Comparison of ENCODE assay signal across 22 cellular contexts in the genomic region with DNA sequence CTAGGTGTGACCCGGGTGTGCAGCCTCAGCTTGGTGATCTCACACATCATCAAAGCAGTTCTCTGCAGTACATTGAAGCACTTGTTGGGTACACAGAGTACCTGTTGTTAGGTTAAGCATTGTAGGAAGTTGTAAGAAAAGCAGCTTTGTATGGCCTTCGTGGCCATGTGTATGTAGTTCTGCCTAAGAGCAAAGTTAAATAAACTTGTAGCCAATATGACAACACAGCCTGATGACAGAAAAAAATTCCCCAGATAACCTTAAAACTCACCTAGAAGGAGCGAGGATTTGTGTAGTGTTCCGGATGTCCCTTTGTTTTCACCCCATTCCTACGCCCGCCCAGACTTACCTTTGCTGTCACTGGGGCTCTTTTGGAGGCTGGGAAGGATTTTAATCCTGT.
"Had no signal": no experiment of that assay in that cellular context is flagged by ENCODE, and none has a peak within 500 bp of the region (broad histone marks: within the 10 kb centered on the region; RNA-seq: fewer than 3 reads in every experiment).

No MANE protein-coding gene starts in this region.

- H3K27me3 Mint-ChIP-seq: stimulated activated naive CD8-positive, alpha-beta T cell treated with anti-CD3 and anti-CD28 coated beads, Interleukin-15, Interleukin-2, amounts not matched to agents 100 ng/mL and 50 ng/mL, for 24 hours had no signal

- H3K36me3 ChIP-seq: neutrophil, pancreas, right lobe of liver, thyroid gland, vagina had no signal

- H3K4me3 Mint-ChIP-seq: effector memory CD8-positive, alpha-beta T cell; natural killer cell treated with Interleukin-12 subunit alpha and Interleukin-12 subunit beta and Interleukin-15 and Interleukin-18, amount 100 ng/mL, for 72 hours; neural crest cell; stimulated activated naive B cell treated with anti-CD40 and anti-IgM and Interleukin-4, amounts not matched to agents 10 μg/mL and 1 μg/mL and 100 μg/mL, for 72 hours; stimulated activated naive CD8-positive, alpha-beta T cell treated with anti-CD3 and anti-CD28 coated beads, Interleukin-15, Interleukin-2, amounts not matched to agents 100 ng/mL and 50 ng/mL, for 24 hours had no signal

- H3K27ac Mint-ChIP-seq: natural killer cell treated with Interleukin-12 subunit alpha and Interleukin-12 subunit beta and Interleukin-15 and Interleukin-18, amount 100 ng/mL, for 72 hours; stimulated activated naive B cell treated with anti-CD40 and anti-IgM and Interleukin-4, amounts not matched to agents 10 μg/mL and 1 μg/mL and 100 μg/mL, for 72 hours; stimulated activated naive CD8-positive, alpha-beta T cell treated with anti-CD3 and anti-CD28 coated beads, Interleukin-15, Interleukin-2, amounts not matched to agents 100 ng/mL and 50 ng/mL, for 24 hours had no signal

- DNase-seq: cortex of kidney; effector memory CD8-positive, alpha-beta T cell; head of caudate nucleus; mesendoderm; midbrain; pancreas; right lobe of liver; small intestine; stimulated activated CD4-positive, alpha-beta T cell treated with anti-CD3 and anti-CD28 coated beads, Interleukin-15, amount 100 ng/mL, for 24 hours; stimulated activated CD4-positive, alpha-beta T cell treated with anti-CD3 and anti-CD28 coated beads, Interleukin-2, amount 100 ng/mL, for 48 hours; stimulated activated naive B cell treated with anti-CD40 and anti-IgM and Interleukin-4, amounts not matched to agents 10 μg/mL and 1 μg/mL and 100 μg/mL, for 72 hours; thyroid gland; trophoblast cell had no signal

- H3K4me1 ChIP-seq: pancreas, right lobe of liver, vagina had no signal

- ATAC-seq: effector memory CD8-positive, alpha-beta T cell; left lobe of liver; natural killer cell treated with Interleukin-12 subunit alpha and Interleukin-12 subunit beta and Interleukin-15 and Interleukin-18, amount 100 ng/mL, for 72 hours; pancreas; stimulated activated naive B cell treated with anti-CD40 and anti-IgM and Interleukin-4, amounts not matched to agents 10 μg/mL and 1 μg/mL and 100 μg/mL, for 72 hours had no signal

- H3K4me3 ChIP-seq: pancreas, right lobe of liver, thyroid gland, vagina had no signal

- FAIRE-seq: endometrium, frontal cortex, keratinocyte, pancreas, small intestine had no signal

- H3K27me3 ChIP-seq: neutrophil, pancreas, right lobe of liver, thyroid gland, vagina had no signal

- H3K9me3 ChIP-seq: neutrophil, pancreas, right lobe of liver, thyroid gland had no signal

- H3K27ac ChIP-seq: neutrophil, pancreas, right lobe of liver, thyroid gland, vagina had no signal
